ENCODE assay signal across 2 cellular contexts in the genomic region with DNA sequence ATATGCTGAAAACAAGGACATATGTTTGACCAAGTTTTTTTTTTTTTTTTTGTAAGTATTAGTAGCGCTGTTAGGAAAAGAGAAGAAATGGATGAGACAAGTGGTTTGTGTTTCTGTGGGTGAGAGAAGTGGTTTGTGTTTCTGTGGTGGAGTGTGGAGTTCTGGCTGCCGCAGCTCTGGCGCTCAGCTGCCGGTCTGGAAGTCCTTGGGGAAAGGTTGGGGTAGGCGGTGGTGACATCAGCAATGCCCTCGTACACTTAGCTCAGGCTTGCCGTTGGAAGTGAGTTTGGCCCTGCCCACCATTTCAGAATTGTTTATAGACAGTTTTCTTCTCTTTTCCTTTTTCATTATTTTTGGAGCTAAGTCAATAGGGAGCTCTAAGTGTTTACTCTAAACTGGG.
TF ChIP-seq lines count a peak whose summit lies in the region.

No MANE protein-coding gene starts in this region.

TF ChIP-seq in IMR-90, 13 proteins besides CTCF, POLR2A, EP300 and RAD21:
- no peak for TF ChIP-seq FOS (IDR thresholded peaks at IDR 0.05; ENCODE audit: low read depth, low read length)
- TF ChIP-seq NFE2L2 (IDR thresholded peaks at IDR 0.05; ENCODE audit: low read depth, low read length), result no peak
- no peak for TF ChIP-seq RCOR1 (IDR thresholded peaks at IDR 0.05; ENCODE audit: insufficient replicate concordance, low read length)
- TF ChIP-seq RFX5 (IDR thresholded peaks at IDR 0.05; ENCODE audit: low read depth, low read length), result no peak
- no peak for TF ChIP-seq SMC3 (IDR thresholded peaks at IDR 0.05; ENCODE audit: low read depth, low read length)
- TF ChIP-seq MAZ (IDR thresholded peaks at IDR 0.05; ENCODE audit: borderline replicate concordance, low read depth, low read length), result no peak
- TF ChIP-seq USF2 (IDR thresholded peaks at IDR 0.05; ENCODE audit: low read depth, low read length), result no peak

TF ChIP-seq in H1, 55 proteins besides CTCF, POLR2A, EP300 and RAD21:
- TF ChIP-seq, protein P1, sequence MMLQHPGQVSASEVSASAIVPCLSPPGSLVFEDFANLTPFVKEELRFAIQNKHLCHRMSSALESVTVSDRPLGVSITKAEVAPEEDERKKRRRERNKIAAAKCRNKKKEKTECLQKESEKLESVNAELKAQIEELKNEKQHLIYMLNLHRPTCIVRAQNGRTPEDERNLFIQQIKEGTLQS (IDR thresholded peaks at IDR 0.05; ENCODE audit: insufficient read depth, low read depth, low read length), result no peak
- TF ChIP-seq BCL11A (IDR thresholded peaks at IDR 0.05; ENCODE audit: low read depth in 2 of 2, low read length in 2 of 2) (no peak), SIN3A (conservative IDR thresholded peaks at IDR 0.05 in 1 of 2, IDR thresholded peaks at IDR 0.05 in 1 of 2; ENCODE audit: low read depth in 1 of 2, low read length in 2 of 2) (no peak), MAFK (IDR thresholded peaks at IDR 0.05; ENCODE audit: low read depth, low read length) (no peak), PHF8 (conservative IDR thresholded peaks at IDR 0.05; ENCODE audit: low read depth, low read length) (no peak), TAF1 (IDR thresholded peaks at IDR 0.05; ENCODE audit: low read depth, low read length) (no peak), RXRA (IDR thresholded peaks at IDR 0.05; ENCODE audit: insufficient read depth, low read depth, low read length) (no peak), EGR1 (IDR thresholded peaks at IDR 0.05; ENCODE audit: borderline replicate concordance, low read depth, low read length) (no peak), TAF7 (optimal IDR thresholded peaks at IDR 0.05; ENCODE audit: borderline replicate concordance, low read depth, low read length) (no peak), CREB1 (IDR thresholded peaks at IDR 0.05) (no peak), SP4 (IDR thresholded peaks at IDR 0.05; ENCODE audit: low read length) (no peak), KDM4A (IDR thresholded peaks at IDR 0.05; ENCODE audit: low read depth, low read length, severe bottlenecking) (no peak), SP2 (IDR thresholded peaks at IDR 0.05; ENCODE audit: low read length) (no peak), CHD2 (IDR thresholded peaks at IDR 0.05; ENCODE audit: low read length) (no peak), ATF2 (IDR thresholded peaks at IDR 0.05; ENCODE audit: low read length) (no peak), CBX8 (IDR thresholded peaks at IDR 0.05; ENCODE audit: borderline replicate concordance, low read depth, low read length) (no peak), SIRT6 (IDR thresholded peaks at IDR 0.05; ENCODE audit: low read length) (no peak), YY1 (IDR thresholded peaks at IDR 0.05; ENCODE audit: low read depth, low read length) (no peak), JUN (IDR thresholded peaks at IDR 0.05; ENCODE audit: low read depth, low read length) (no peak), CEBPB (IDR thresholded peaks at IDR 0.05; ENCODE audit: low read depth, low read length) (no peak)
